ENCODE assay signal across 8 cellular contexts in genomic region chr14:103819503-103820307, GRCh38. TPM values are rescaled to one million over a fixed set of nuclear protein-coding genes. Genes with fewer than 3 reads are reported as not detected.
DNase-seq lines count a peak whose midpoint lies in the region; ATAC-seq and TF ChIP-seq lines count a peak whose summit lies in the region.

No MANE protein-coding gene starts in this region.

- peak overlapping the region; percentile 74 for H3K27ac Mint-ChIP-seq in CD8-positive, alpha-beta T cell
- peak overlapping the region; percentile 60 for H3K27ac Mint-ChIP-seq in memory B cell

- H3K4me3 ChIP-seq in CD8-positive, alpha-beta T cell (ENCODE audit: low read depth, low read length) = no peak overlapping the region
- H3K4me3 ChIP-seq in choroid plexus epithelial cell (ENCODE audit: low read depth, low read length) = peak overlapping the region; percentile 26

- no peaks in the 10 kb centered on the region for H3K36me3 ChIP-seq in CD8-positive, alpha-beta T cell (ENCODE audit: insufficient read depth, low read length)

- H3K27me3 Mint-ChIP-seq in CD8-positive, alpha-beta T cell (ENCODE audit: low read depth) = no peaks in the 10 kb centered on the region
- H3K27me3 Mint-ChIP-seq in memory B cell = no peaks in the 10 kb centered on the region

- no peaks in the 10 kb centered on the region for H3K36me3 Mint-ChIP-seq in CD8-positive, alpha-beta T cell
- peaks cover 4% of the 10 kb centered on the region for H3K36me3 Mint-ChIP-seq in memory B cell

- no peak for DNase-seq in CD8-positive, alpha-beta T cell
- peak; percentile 14 for DNase-seq in NCI-H2029 (lab: John Stamatoyannopoulos, UW)
- peak; percentile 24 for DNase-seq in choroid plexus epithelial cell (ENCODE audit: low read depth)
- DNase-seq in memory B cell (ENCODE audit: low spot score in 2 of 2) = no peak
- no peak for DNase-seq in occipital lobe (lab: John Stamatoyannopoulos, UW)
- no peak for DNase-seq in NOMO-1 (lab: John Stamatoyannopoulos, UW; ENCODE audit: unreplicated experiment in 2 of 2)
- DNase-seq in activated CD4-positive, CD25-positive, alpha-beta regulatory T cell treated with anti-CD3 and anti-CD28 coated beads, Interleukin-2, amount 50 U/mL, for 72 hours = no peak

- H3K27me3 ChIP-seq in CD8-positive, alpha-beta T cell (ENCODE audit: insufficient read depth, low read length) = no peaks in the 10 kb centered on the region

- no peaks in the 10 kb centered on the region for H3K9me3 Mint-ChIP-seq in CD8-positive, alpha-beta T cell
- peaks cover 2% of the 10 kb centered on the region for H3K9me3 Mint-ChIP-seq in memory B cell

- H3K4me3 Mint-ChIP-seq in CD8-positive, alpha-beta T cell = no peak overlapping the region
- peak overlapping the region; percentile 21 for H3K4me3 Mint-ChIP-seq in memory B cell

- POLR2A ChIA-PET in CD8-positive, alpha-beta T cell (lab: Charles Lee) = no interaction called here

- no peak overlapping the region for H3K27ac ChIP-seq in CD8-positive, alpha-beta T cell (ENCODE audit: low read depth, low read length)

- TF ChIP-seq CTCF in CD8-positive, alpha-beta T cell (IDR thresholded peaks at IDR 0.05) = no peak
- TF ChIP-seq CTCF in choroid plexus epithelial cell (conservative IDR thresholded peaks at IDR 0.05; ENCODE audit: low read depth, low read length) = no peak

- intact Hi-C loops in CD8-positive, alpha-beta T cell (cut with DNase I, micrococcal nuclease) = no loop called here

- H3K4me1 Mint-ChIP-seq in CD8-positive, alpha-beta T cell (ENCODE audit: low read depth) = peaks cover 49% of the 10 kb centered on the region
- H3K4me1 Mint-ChIP-seq in memory B cell = peaks cover 21% of the 10 kb centered on the region

- peaks cover 27% of the 10 kb centered on the region for H3K4me1 ChIP-seq in CD8-positive, alpha-beta T cell (ENCODE audit: insufficient read depth, low read length)

- H3K9me3 ChIP-seq in CD8-positive, alpha-beta T cell (ENCODE audit: low read length) = no peaks in the 10 kb centered on the region

- ATAC-seq in CD8-positive, alpha-beta T cell = no peak
- ATAC-seq in memory B cell (ENCODE audit: low read depth) (peak; percentile 26), HG02938 (IDR thresholded peaks at IDR 0.05; ENCODE audit: unreplicated experiment) (no peak)

- CTCF ChIA-PET in CD8-positive, alpha-beta T cell (lab: Charles Lee) = interaction anchor here (1.0 to 4.0 kb wide), 5 partner anchors 11 to 102 kb away, joined by 3 to 17 read pairs (median 3); a partner anchor contains a TSS

RNA-seq across cellular contexts. Expression of gene PPP1R13B, which starts 27.7 kb away (rescaled TPM):
- 10 to 100 TPM; 20.9 to 22.6 TPM for total RNA-seq in CD8-positive, alpha-beta T cell
- total RNA-seq in occipital lobe = 15.8 TPM

Comparison
In these comparisons a context has a peak if more than half of its experiments do, and no peak if none do; other contexts are left out.
1. DNase-seq: peak in NCI-H2029 (single experiment) and choroid plexus epithelial cell (single experiment); none in CD8-positive, alpha-beta T cell (0 of 7), memory B cell (0 of 2), occipital lobe (single experiment), NOMO-1 (0 of 2) and activated CD4-positive, CD25-positive, alpha-beta regulatory T cell treated with anti-CD3 and anti-CD28 coated beads, Interleukin-2, amount 50 U/mL, for 72 hours (single experiment).